ENCODE assay signal across 12 cellular contexts in the genomic region with DNA sequence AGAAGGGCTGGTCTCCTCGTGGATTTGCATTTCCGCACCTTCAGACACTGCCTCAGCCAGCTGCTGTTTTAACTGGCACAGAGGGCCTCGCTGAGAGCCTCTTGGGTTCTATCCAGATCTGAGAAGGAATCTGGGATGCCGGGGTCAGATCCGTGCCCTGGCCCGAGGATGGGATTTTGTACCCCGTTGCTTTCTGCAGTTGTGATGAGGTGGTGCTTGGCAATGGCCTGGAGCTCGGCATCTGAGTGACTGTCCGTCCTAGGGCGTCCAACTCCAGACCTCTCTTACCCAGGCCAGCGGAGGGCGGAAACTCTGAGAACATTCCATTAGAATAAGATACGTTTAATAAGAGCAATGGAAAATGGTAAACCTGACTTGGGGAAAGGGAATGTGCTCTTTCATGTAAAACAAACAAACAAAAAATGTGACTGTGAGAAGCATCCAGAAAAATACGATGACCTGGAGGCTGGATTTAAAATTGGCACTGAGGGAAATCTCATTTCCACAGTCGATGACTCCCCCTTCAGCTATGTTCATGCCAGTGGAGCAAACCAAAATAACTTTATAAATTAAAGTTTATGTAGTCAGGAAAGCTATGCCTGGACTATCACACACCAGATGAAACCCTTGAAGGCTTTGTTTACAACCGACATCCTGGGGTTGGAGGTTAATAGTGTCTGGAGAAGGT. TPM values are rescaled to one million over a fixed set of nuclear protein-coding genes. Genes with fewer than 3 reads are reported as not detected.
DNase-seq lines count a peak whose midpoint lies in the region; TF ChIP-seq lines count a peak whose summit lies in the region.
"Had no signal": no experiment of that assay in that cellular context is flagged by ENCODE, and none has a peak within 500 bp of the region (broad histone marks: within the 10 kb centered on the region; RNA-seq: fewer than 3 reads in every experiment).

No MANE protein-coding gene starts in this region.

- DNase-seq in MCF 10A (ENCODE audit: unreplicated experiment) = peak; percentile 53
- no peak for DNase-seq in mammary epithelial cell
- DNase-seq in epithelial cell of esophagus (ENCODE audit: low read depth) = peak; percentile 74
- peak; percentile 52 for DNase-seq in myocyte (ENCODE audit: low read depth)
- DNase-seq in vagina (ENCODE audit: extremely low spot score in 2 of 2) = no peak
- no peak for DNase-seq in activated effector memory CD4-positive, alpha-beta T cell treated with anti-CD3 and anti-CD28 coated beads, Interleukin-2, amount 50 U/mL, for 16 hours
- no peak for DNase-seq in activated CD8-positive, alpha-beta memory T cell treated with anti-CD3 and anti-CD28 coated beads, Interleukin-2, amount 50 U/mL, for 48 hours
- DNase-seq in cortex of kidney (lab: John Stamatoyannopoulos, UW) = no peak
- DNase-seq: activated CD8-positive, alpha-beta T cell treated with anti-CD3 and anti-CD28 coated beads, Interleukin-2, amount 10 ng/mL, durations not matched to agents 7 days and 5 days; effector CD8-positive, alpha-beta T cell; stimulated activated CD8-positive, alpha-beta memory T cell treated with anti-CD3 and anti-CD28 coated beads, Interleukin-4, amount 100 ng/mL, for 48 hours had no signal

- in situ Hi-C loops in mammary epithelial cell (cut with MboI; ENCODE audit: low sequenced_read_pairs in 2 of 2) = no loop called here

- H2AFZ ChIP-seq in mammary epithelial cell (ENCODE audit: low read depth, low read length) = no peak overlapping the region

- POLR2A ChIA-PET in MCF 10A (lab: Yijun Ruan, JAX) = no interaction called here

- no peaks in the 10 kb centered on the region for H3K36me3 ChIP-seq in mammary epithelial cell (ENCODE audit: insufficient read depth, low read length)
- H3K36me3 ChIP-seq in vagina = no peaks in the 10 kb centered on the region
- H3K36me3 ChIP-seq: BLaER1 had no signal

- H3K4me1 Mint-ChIP-seq in MCF 10A (ENCODE audit: insufficient read depth, unreplicated experiment) = no peaks in the 10 kb centered on the region

- no peaks in the 10 kb centered on the region for H4K20me1 ChIP-seq in mammary epithelial cell (ENCODE audit: insufficient read depth, low read length)
- H4K20me1 ChIP-seq: BLaER1 had no signal

- no peaks in the 10 kb centered on the region for H3K27me3 Mint-ChIP-seq in MCF 10A (ENCODE audit: insufficient read depth, unreplicated experiment)

- no peak overlapping the region for H3K9ac ChIP-seq in mammary epithelial cell (ENCODE audit: insufficient read depth, low read length)
- H3K9ac ChIP-seq: BLaER1 had no signal

- WGBS in mammary epithelial cell (ENCODE audit: low coverage, missing lambda C conversion rate) = 79% methylated on average over 10 of the region's 16 CpGs

- no peak overlapping the region for H3K27ac Mint-ChIP-seq in MCF 10A (ENCODE audit: low read depth, unreplicated experiment)
- H3K27ac Mint-ChIP-seq: activated CD8-positive, alpha-beta T cell treated with anti-CD3 and anti-CD28 coated beads, Interleukin-2, amount 10 ng/mL, durations not matched to agents 7 days and 5 days had no signal

- H3K9me3 ChIP-seq in mammary epithelial cell (replicated peaks; ENCODE audit: insufficient read depth, low read length) (no peaks in the 10 kb centered on the region), vagina (no peaks in the 10 kb centered on the region)
- H3K9me3 ChIP-seq: BLaER1 had no signal

- H3K4me3 ChIP-seq in mammary epithelial cell (replicated peaks in 1 of 3; ENCODE audit: insufficient read depth in 1 of 3, low read depth in 2 of 3, low read length in 3 of 3) = no peak overlapping the region
- no peak overlapping the region for H3K4me3 ChIP-seq in epithelial cell of esophagus (ENCODE audit: low read length)
- peak overlapping the region in 1 of 2 donors; percentile 12 for H3K4me3 ChIP-seq in vagina
- H3K4me3 ChIP-seq: BLaER1 had no signal

- H3K4me2 ChIP-seq in mammary epithelial cell (ENCODE audit: insufficient read depth, low read depth, low read length) = no peak overlapping the region
- H3K4me2 ChIP-seq: BLaER1 had no signal

- TF ChIP-seq CTCF in MCF 10A (IDR thresholded peaks at IDR 0.05; ENCODE audit: unreplicated experiment) (no peak), mammary epithelial cell (conservative IDR thresholded peaks at IDR 0.05 in 1 of 2, IDR thresholded peaks at IDR 0.05 in 1 of 2; ENCODE audit: extremely low read depth in 1 of 2, insufficient read depth in 1 of 2, low read depth in 1 of 2, low read length in 2 of 2) (no peak), epithelial cell of esophagus (IDR thresholded peaks at IDR 0.05; ENCODE audit: insufficient read depth, low read depth, low read length, missing control alignments) (no peak), vagina (IDR thresholded peaks at IDR 0.05) (no peak)

- intact Hi-C loops in MCF 10A (cut with micrococcal nuclease) = no loop called here
- intact Hi-C loops in mammary epithelial cell (cut with micrococcal nuclease) = no loop called here
- intact Hi-C loops in vagina (cut with DNase I) = no loop called here

- peaks cover 6% of the 10 kb centered on the region for H3K36me3 Mint-ChIP-seq in MCF 10A (ENCODE audit: insufficient read depth, unreplicated experiment)

- TF ChIP-seq POLR2A in vagina (IDR thresholded peaks at IDR 0.05) = no peak

- H3K4me1 ChIP-seq in mammary epithelial cell (ENCODE audit: insufficient read depth, low read length) = no peaks in the 10 kb centered on the region
- H3K4me1 ChIP-seq in vagina = peaks cover 52% of the 10 kb centered on the region
- H3K4me1 ChIP-seq: BLaER1 had no signal

- H3K9me3 Mint-ChIP-seq in MCF 10A (ENCODE audit: unreplicated experiment) = no peaks in the 10 kb centered on the region

- BruUV-seq in MCF 10A (replicated peaks; lab: Mats Ljungman, UMichigan) (no TSS peak), mammary epithelial cell (replicated peaks; lab: Mats Ljungman, UMichigan) (no TSS peak)

- no peaks in the 10 kb centered on the region for H3K79me2 ChIP-seq in mammary epithelial cell (ENCODE audit: insufficient read depth, low read length)

- dilution Hi-C loops in mammary epithelial cell (cut with HindIII; ENCODE audit: low sequenced_read_pairs) = no loop called here

- CTCF ChIA-PET in MCF 10A (lab: Yijun Ruan, JAX) = interaction anchor here (0.5 to 0.8 kb wide), 3 partner anchors 37 to 483 kb away, joined by 3 to 4 read pairs (median 4); no protein-coding TSS in a partner anchor
- CTCF ChIA-PET in mammary epithelial cell (lab: Charles Lee; ENCODE audit: low non-redundant PET) = no interaction called here

- H3K4me3 Mint-ChIP-seq in MCF 10A (ENCODE audit: unreplicated experiment) = no peak overlapping the region
- H3K4me3 Mint-ChIP-seq: activated CD8-positive, alpha-beta T cell treated with anti-CD3 and anti-CD28 coated beads, Interleukin-2, amount 10 ng/mL, durations not matched to agents 7 days and 5 days had no signal

- no peaks in the 10 kb centered on the region for H3K27me3 ChIP-seq in mammary epithelial cell (ENCODE audit: insufficient read depth, low read length)
- H3K27me3 ChIP-seq in vagina = no peaks in the 10 kb centered on the region
- H3K27me3 ChIP-seq: BLaER1 had no signal

- H3K27ac ChIP-seq in mammary epithelial cell (ENCODE audit: insufficient read depth, low read depth, low read length) (no peak overlapping the region), vagina (peak overlapping the region; percentile 60)
- H3K27ac ChIP-seq: BLaER1 had no signal

RNA-seq across cellular contexts. Expression of a gene that starts 39.6 kb away (rescaled TPM):
- total RNA-seq in MCF 10A (2022) (0.82 and 1.2 TPM in 2 replicates), mammary epithelial cell (1 to 10 TPM; 1.2 to 6.9 TPM), myocyte (1.1 and 1.8 TPM in 2 replicates), vagina (16.5 TPM)
- 4.0 TPM for polyA plus RNA-seq in mammary epithelial cell
- polyA minus RNA-seq in mammary epithelial cell = 2.5 TPM
- 0.95 TPM for polyA plus RNA-seq in myocyte (2012)

Comparison
In these comparisons a context has a peak if more than half of its experiments do, and no peak if none do; other contexts are left out.
1. DNase-seq: peak in MCF 10A (single experiment), epithelial cell of esophagus (single experiment) and myocyte (single experiment); none in mammary epithelial cell (single experiment), vagina (0 of 2), activated effector memory CD4-positive, alpha-beta T cell treated with anti-CD3 and anti-CD28 coated beads, Interleukin-2, amount 50 U/mL, for 16 hours (single experiment), activated CD8-positive, alpha-beta memory T cell treated with anti-CD3 and anti-CD28 coated beads, Interleukin-2, amount 50 U/mL, for 48 hours (single experiment) and cortex of kidney (single experiment).